ENCODE assay signal across 4 cellular contexts in the genomic region with DNA sequence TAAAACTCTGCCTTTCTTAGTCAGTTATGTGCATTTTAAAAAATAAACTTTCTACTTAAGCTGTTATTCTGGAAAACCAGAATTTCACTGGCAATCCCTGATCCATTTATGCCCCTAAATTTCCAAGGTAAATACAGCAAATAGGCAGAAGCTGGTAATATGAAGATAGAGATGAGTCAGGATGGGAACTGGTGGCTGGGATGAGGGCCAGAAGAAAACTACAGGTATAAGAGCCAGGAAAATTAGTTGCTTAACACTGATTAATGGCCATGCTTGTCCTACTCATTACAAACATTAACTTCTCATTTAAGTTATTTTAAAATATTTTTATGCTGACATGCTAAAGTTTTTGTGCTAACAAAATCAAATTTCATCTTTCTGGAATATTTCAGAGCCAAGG. TPM values are rescaled to one million over a fixed set of nuclear protein-coding genes. Genes with fewer than 3 reads are reported as not detected.
"Had no signal": no experiment of that assay in that cellular context is flagged by ENCODE, and none has a peak within 500 bp of the region (broad histone marks: within the 10 kb centered on the region; RNA-seq: fewer than 3 reads in every experiment).

No MANE protein-coding gene starts in this region.

RNA-seq across cellular contexts. Expression of a gene that starts 37.1 kb away (rescaled TPM):
- total RNA-seq: LHCN-M2, M059J, MCF 10A, NCI-H460 had no signal
